8 cellular contexts compared by ENCODE assay signal in genomic region chr2:86764661-86765307, GRCh38. TPM values are rescaled to one million over a fixed set of nuclear protein-coding genes. Genes with fewer than 3 reads are reported as not detected.
DNase-seq lines count a peak whose midpoint lies in the region; ATAC-seq and FAIRE-seq lines count a peak whose summit lies in the region.

No MANE protein-coding gene starts in this region.

- peaks cover 19% of the 10 kb centered on the region for H3K36me3 Mint-ChIP-seq in activated naive CD8-positive, alpha-beta T cell treated with anti-CD3 and anti-CD28 coated beads, Interleukin-2, amount 50 U/mL, for 24 hours (ENCODE audit: low read depth)

- H3K9me3 ChIP-seq in HAP-1 (no peaks in the 10 kb centered on the region), right cardiac atrium (ENCODE audit: control insufficient read depth, low read length) (no peaks in the 10 kb centered on the region), small intestine (ENCODE audit: control insufficient read depth, low read depth) (no peaks in the 10 kb centered on the region)

- no peaks in the 10 kb centered on the region for H3K27me3 Mint-ChIP-seq in activated naive CD8-positive, alpha-beta T cell treated with anti-CD3 and anti-CD28 coated beads, Interleukin-2, amount 50 U/mL, for 24 hours

- H3K36me3 ChIP-seq in HAP-1 (replicated peaks) (peaks cover 15% of the 10 kb centered on the region), small intestine (ENCODE audit: control insufficient read depth in 2 of 2, insufficient read depth in 2 of 2, low read length in 2 of 2) (peaks cover 0 to 12% of the 10 kb centered on the region in 2 donors)

- intact Hi-C loops in right cardiac atrium (cut with DNase I) = no loop called here

- no peaks in the 10 kb centered on the region for H3K4me1 ChIP-seq in HAP-1
- peaks cover 5% of the 10 kb centered on the region for H3K4me1 ChIP-seq in right cardiac atrium (ENCODE audit: control insufficient read depth, insufficient read depth, low read length)
- H3K4me1 ChIP-seq in small intestine (ENCODE audit: control insufficient read depth in 2 of 2, insufficient read depth in 1 of 2, low read depth in 1 of 2, low read length in 1 of 2) = no peaks in the 10 kb centered on the region

- in situ Hi-C loops in HAP-1 (cut with MboI; ENCODE audit: low sequenced_read_pairs) = no loop called here

- DNase-seq in NCI-H2081 (lab: John Stamatoyannopoulos, UW) (peak; percentile 19 to 25), NCI-H2081 treated with DMSO at 0.1 percent for 48 hours (lab: John Stamatoyannopoulos, UW) (no peak), HAP-1 (ENCODE audit: low spot score in 2 of 2) (peak; percentile 56 to 64), NCI-H2227 (lab: John Stamatoyannopoulos, UW; ENCODE audit: unreplicated experiment) (peak; percentile 36), right cardiac atrium (no peak), small intestine (peak; percentile 44)
- no peak for DNase-seq in activated naive CD8-positive, alpha-beta T cell treated with anti-CD3 and anti-CD28 coated beads, Interleukin-2, amount 50 U/mL, for 24 hours

- H3K27me3 ChIP-seq in HAP-1 (ENCODE audit: low read depth) (no peaks in the 10 kb centered on the region), right cardiac atrium (ENCODE audit: control insufficient read depth, insufficient read depth) (no peaks in the 10 kb centered on the region), small intestine (ENCODE audit: control insufficient read depth in 2 of 2, insufficient read depth in 2 of 2, low read length in 2 of 2) (no peaks in the 10 kb centered on the region)

- no peak overlapping the region for H3K4me3 Mint-ChIP-seq in activated naive CD8-positive, alpha-beta T cell treated with anti-CD3 and anti-CD28 coated beads, Interleukin-2, amount 50 U/mL, for 24 hours

- no peaks in the 10 kb centered on the region for H3K9me3 Mint-ChIP-seq in activated naive CD8-positive, alpha-beta T cell treated with anti-CD3 and anti-CD28 coated beads, Interleukin-2, amount 50 U/mL, for 24 hours

- 66% methylated on average over 4 of the region's 4 CpGs for WGBS in right cardiac atrium
- WGBS in small intestine, 3 donors = 67 to 77% (median 77%) methylated on average over 4 of the region's 4 CpGs

- peak; percentile 86 for ATAC-seq in activated naive CD8-positive, alpha-beta T cell treated with anti-CD3 and anti-CD28 coated beads, Interleukin-2, amount 50 U/mL, for 24 hours
- ATAC-seq in right cardiac atrium (peak; percentile 41 to 59), GM21367 (IDR thresholded peaks at IDR 0.05; ENCODE audit: unreplicated experiment) (no peak)

- H3K27ac Mint-ChIP-seq in activated naive CD8-positive, alpha-beta T cell treated with anti-CD3 and anti-CD28 coated beads, Interleukin-2, amount 50 U/mL, for 24 hours = peak overlapping the region; percentile 32

- H3K4me3 ChIP-seq in HAP-1 (no peak overlapping the region), right cardiac atrium (ENCODE audit: low read length) (no peak overlapping the region), small intestine (ENCODE audit: low read depth in 1 of 2, low read length in 2 of 2) (no peak overlapping the region)

- FAIRE-seq in small intestine (lab: Jason Lieb, UNC) = no peak

- H3K4me1 Mint-ChIP-seq in activated naive CD8-positive, alpha-beta T cell treated with anti-CD3 and anti-CD28 coated beads, Interleukin-2, amount 50 U/mL, for 24 hours = peaks cover 30% of the 10 kb centered on the region

- H3K27ac ChIP-seq in right cardiac atrium (ENCODE audit: low read length) (no peak overlapping the region), small intestine (ENCODE audit: low read depth in 1 of 2, low read length in 1 of 2) (no peak overlapping the region)

RNA-seq across cellular contexts. Expression of gene CD8A, which starts 25.9 kb away (rescaled TPM):
- total RNA-seq in right cardiac atrium = 1 to 10 TPM in 3 of 4 donors, under 1 TPM in 1; 0.71 to 2.0 (median 1.2) TPM
- polyA plus RNA-seq in right cardiac atrium = 1.1 TPM
- polyA plus RNA-seq in small intestine = 10 to 100 TPM in 1 of 3 donors, 1 to 10 TPM in 2; 1.8 to 13.0 (median 3.7) TPM

RNA-seq across cellular contexts. Expression of gene RMND5A, which starts 44.7 kb away (rescaled TPM):
- 10 to 100 TPM; 49.9 to 68.1 (median 65.2) TPM for total RNA-seq in right cardiac atrium
- polyA plus RNA-seq in right cardiac atrium (28.3 TPM), small intestine (10 to 100 TPM; 13.5 to 21.7 (median 17.8) TPM)

Comparison
In these comparisons a context has a peak if more than half of its experiments do, and no peak if none do; other contexts are left out.
1. DNase-seq: peak in NCI-H2081 (2 of 2), HAP-1 (2 of 2), NCI-H2227 (single experiment) and small intestine (single experiment); none in NCI-H2081 treated with DMSO at 0.1 percent for 48 hours (single experiment), activated naive CD8-positive, alpha-beta T cell treated with anti-CD3 and anti-CD28 coated beads, Interleukin-2, amount 50 U/mL, for 24 hours (single experiment) and right cardiac atrium (0 of 3).